Comparison of ENCODE assay signal across 15 cellular contexts in the genomic region with DNA sequence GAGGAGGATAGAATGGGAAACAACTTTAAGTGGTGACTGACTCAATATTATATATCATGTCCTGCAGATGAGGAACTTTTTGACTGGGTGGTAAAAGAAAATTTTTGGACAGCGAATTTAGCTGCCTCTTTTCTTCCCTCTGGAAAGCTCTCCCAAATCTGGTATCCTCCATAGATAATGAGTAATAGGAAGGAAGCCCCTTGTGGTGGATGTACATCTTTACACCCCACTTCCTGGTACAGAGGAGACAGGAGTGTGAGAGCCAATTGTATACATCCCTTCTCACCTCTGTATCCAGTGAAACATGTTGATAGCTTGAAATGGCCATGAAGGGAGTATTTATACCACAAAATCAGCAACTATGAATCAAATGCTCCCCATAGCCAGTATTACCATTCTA. TPM values are rescaled to one million over a fixed set of nuclear protein-coding genes. Genes with fewer than 3 reads are reported as not detected.
DNase-seq lines count a peak whose midpoint lies in the region; ATAC-seq and TF ChIP-seq lines count a peak whose summit lies in the region.
"Had no signal": no experiment of that assay in that cellular context is flagged by ENCODE, and none has a peak within 500 bp of the region (broad histone marks: within the 10 kb centered on the region; RNA-seq: fewer than 3 reads in every experiment).

No MANE protein-coding gene starts in this region.

- H3K27me3 Mint-ChIP-seq in CD8-positive, alpha-beta memory T cell, result peaks cover 2 to 18% of the 10 kb centered on the region in 2 donors

- H3K4me3 ChIP-seq in AG04450 (ENCODE audit: low read depth, low read length) (no peak overlapping the region), foreskin fibroblast (ENCODE audit: low read depth in 1 of 2, low read length in 2 of 2) (no peak overlapping the region)
- no peak overlapping the region for H3K4me3 ChIP-seq in CD8-positive, alpha-beta memory T cell (ENCODE audit: low read length)
- H3K4me3 ChIP-seq: gastrocnemius medialis had no signal

- no peaks in the 10 kb centered on the region for H3K4me1 ChIP-seq in CD8-positive, alpha-beta memory T cell (ENCODE audit: insufficient read depth, low read length)
- H3K4me1 ChIP-seq: gastrocnemius medialis had no signal

- H3K4me3 Mint-ChIP-seq in CD8-positive, alpha-beta memory T cell, result no peak overlapping the region
- H3K4me3 Mint-ChIP-seq in stimulated activated effector memory CD8-positive, alpha-beta T cell treated with anti-CD3 and anti-CD28 coated beads, Interleukin-12 subunit alpha, Interleukin-12 subunit beta, amount 100 ng/mL, for 72 hours, result no peak overlapping the region
- H3K4me3 Mint-ChIP-seq: B cell; stimulated activated naive B cell treated with anti-CD40 and anti-IgM and Interleukin-4, amounts not matched to agents 10 μg/mL and 1 μg/mL and 100 μg/mL, for 72 hours had no signal

- DNase-seq in AG04450 (ENCODE audit: low read depth, low spot score) (no peak), NCI-H2227 treated with DMSO at 0.1 percent for 48 hours (lab: John Stamatoyannopoulos, UW) (peak; percentile 54), foreskin fibroblast (no peak), NOMO-1 (lab: John Stamatoyannopoulos, UW; ENCODE audit: unreplicated experiment in 2 of 2) (no peak)
- no peak for DNase-seq in CD8-positive, alpha-beta memory T cell
- DNase-seq in stimulated activated effector memory CD8-positive, alpha-beta T cell treated with anti-CD3 and anti-CD28 coated beads, Interleukin-12 subunit alpha, Interleukin-12 subunit beta, amount 100 ng/mL, for 72 hours (ENCODE audit: low spot score in 2 of 2), result no peak
- DNase-seq: activated CD4-positive, alpha-beta T cell treated with anti-CD3 and anti-CD28 coated beads for 4 hours; gastrocnemius medialis; NCI-H2081 treated with DMSO at 0.1 percent for 48 hours; PC-3; stimulated activated CD4-positive, alpha-beta T cell treated with anti-CD3 and anti-CD28 coated beads, Interleukin-2, amount 100 ng/mL, for 48 hours; stimulated activated naive B cell treated with anti-CD40 and anti-IgM and Interleukin-4, amounts not matched to agents 10 μg/mL and 1 μg/mL and 100 μg/mL, for 72 hours had no signal

- no peaks in the 10 kb centered on the region for H3K36me3 ChIP-seq in CD8-positive, alpha-beta memory T cell (ENCODE audit: insufficient read depth, low read length)
- H3K36me3 ChIP-seq: gastrocnemius medialis had no signal

- ATAC-seq in GM18868 (IDR thresholded peaks at IDR 0.05; ENCODE audit: unreplicated experiment), result peak; percentile 61
- no peak for ATAC-seq in stimulated activated effector memory CD8-positive, alpha-beta T cell treated with anti-CD3 and anti-CD28 coated beads, Interleukin-12 subunit alpha, Interleukin-12 subunit beta, amount 100 ng/mL, for 72 hours
- ATAC-seq in GM18873 (IDR thresholded peaks at IDR 0.05; ENCODE audit: low FRiP score, unreplicated experiment), result no peak
- ATAC-seq: gastrocnemius medialis; PC-3; stimulated activated naive B cell treated with anti-CD40 and anti-IgM and Interleukin-4, amounts not matched to agents 10 μg/mL and 1 μg/mL and 100 μg/mL, for 72 hours had no signal

- no peak overlapping the region for H3K27ac Mint-ChIP-seq in CD8-positive, alpha-beta memory T cell
- H3K27ac Mint-ChIP-seq in stimulated activated effector memory CD8-positive, alpha-beta T cell treated with anti-CD3 and anti-CD28 coated beads, Interleukin-12 subunit alpha, Interleukin-12 subunit beta, amount 100 ng/mL, for 72 hours, result no peak overlapping the region
- H3K27ac Mint-ChIP-seq: B cell; stimulated activated naive B cell treated with anti-CD40 and anti-IgM and Interleukin-4, amounts not matched to agents 10 μg/mL and 1 μg/mL and 100 μg/mL, for 72 hours had no signal

- H3K36me3 Mint-ChIP-seq in CD8-positive, alpha-beta memory T cell, result no peaks in the 10 kb centered on the region
- no peaks in the 10 kb centered on the region for H3K36me3 Mint-ChIP-seq in stimulated activated effector memory CD8-positive, alpha-beta T cell treated with anti-CD3 and anti-CD28 coated beads, Interleukin-12 subunit alpha, Interleukin-12 subunit beta, amount 100 ng/mL, for 72 hours
- H3K36me3 Mint-ChIP-seq: stimulated activated naive B cell treated with anti-CD40 and anti-IgM and Interleukin-4, amounts not matched to agents 10 μg/mL and 1 μg/mL and 100 μg/mL, for 72 hours had no signal

- H3K4me1 Mint-ChIP-seq in CD8-positive, alpha-beta memory T cell, result no peaks in the 10 kb centered on the region
- no peaks in the 10 kb centered on the region for H3K4me1 Mint-ChIP-seq in stimulated activated effector memory CD8-positive, alpha-beta T cell treated with anti-CD3 and anti-CD28 coated beads, Interleukin-12 subunit alpha, Interleukin-12 subunit beta, amount 100 ng/mL, for 72 hours
- H3K4me1 Mint-ChIP-seq: B cell; stimulated activated naive B cell treated with anti-CD40 and anti-IgM and Interleukin-4, amounts not matched to agents 10 μg/mL and 1 μg/mL and 100 μg/mL, for 72 hours had no signal

- no peaks in the 10 kb centered on the region for H3K9me3 Mint-ChIP-seq in CD8-positive, alpha-beta memory T cell
- H3K9me3 Mint-ChIP-seq in stimulated activated effector memory CD8-positive, alpha-beta T cell treated with anti-CD3 and anti-CD28 coated beads, Interleukin-12 subunit alpha, Interleukin-12 subunit beta, amount 100 ng/mL, for 72 hours, result no peaks in the 10 kb centered on the region

- no peak overlapping the region for H3K27ac ChIP-seq in AG04450 (ENCODE audit: low read depth, low read length)
- no peak overlapping the region for H3K27ac ChIP-seq in CD8-positive, alpha-beta memory T cell (ENCODE audit: low read depth, low read length)
- H3K27ac ChIP-seq: gastrocnemius medialis had no signal

- no peaks in the 10 kb centered on the region for H3K27me3 ChIP-seq in AG04450 (ENCODE audit: control insufficient read depth, insufficient read depth, low read length)
- no peaks in the 10 kb centered on the region for H3K27me3 ChIP-seq in CD8-positive, alpha-beta memory T cell (ENCODE audit: insufficient read depth, low read length, poor library complexity, severe bottlenecking)
- H3K27me3 ChIP-seq: gastrocnemius medialis had no signal

- 0 out of 2 replicates have a peak, but pooled peaks have one; percentile 21 for TF ChIP-seq CTCF in AG04450 (IDR thresholded peaks at IDR 0.05; ENCODE audit: low read depth, low read length)
- peak; percentile 12 for TF ChIP-seq CTCF in foreskin fibroblast (IDR thresholded peaks at IDR 0.05; ENCODE audit: low read depth, low read length)

- POLR2A ChIA-PET in AG04450 (lab: Yijun Ruan, JAX), result interaction anchor here (0.8 kb wide), 1 partner anchor 17 kb away, joined by 3 read pairs; a partner anchor contains a TSS
- POLR2A ChIA-PET in CD8-positive, alpha-beta memory T cell (lab: Charles Lee), result no interaction called here

- CTCF ChIA-PET in AG04450 (lab: Charles Lee), result interaction anchor here (0.6 to 3.2 kb wide), 2 partner anchors 11 to 131 kb away, joined by 4 to 11 read pairs; no protein-coding TSS in a partner anchor
- CTCF ChIA-PET in CD8-positive, alpha-beta memory T cell (lab: Charles Lee), result no interaction called here

- no peaks in the 10 kb centered on the region for H3K9me3 ChIP-seq in AG04450 (ENCODE audit: control insufficient read depth, insufficient read depth, low read length)
- H3K9me3 ChIP-seq in CD8-positive, alpha-beta memory T cell (ENCODE audit: low read length), result no peaks in the 10 kb centered on the region
- H3K9me3 ChIP-seq: gastrocnemius medialis had no signal

RNA-seq across cellular contexts. Expression of a gene that starts 17.2 kb away (rescaled TPM):
- polyA plus RNA-seq in AG04450 (2011; rRNA removed), result 8.3 and 10.8 TPM in 2 replicates
- 9.8 and 21.0 TPM in 2 replicates for polyA minus RNA-seq in AG04450 (2011; rRNA and poly(A)+ RNA removed)
- total RNA-seq in CD8-positive, alpha-beta memory T cell, result 10 to 100 TPM; 21.2 to 22.7 TPM
- 8.7 TPM for polyA plus RNA-seq in CD8-positive, alpha-beta memory T cell
